In genomic region chr19:44745386-44745831, GRCh38 we compare ENCODE assay signal across 9 cellular contexts. TPM values are rescaled to one million over a fixed set of nuclear protein-coding genes. Genes with fewer than 3 reads are reported as not detected.
DNase-seq lines count a peak whose midpoint lies in the region; ATAC-seq, FAIRE-seq and TF ChIP-seq lines count a peak whose summit lies in the region.
"Had no signal": no experiment of that assay in that cellular context is flagged by ENCODE, and none has a peak within 500 bp of the region (broad histone marks: within the 10 kb centered on the region; RNA-seq: fewer than 3 reads in every experiment).

No MANE protein-coding gene starts in this region.

- H3K27ac ChIP-seq in body of pancreas (peak overlapping the region; percentile 7 to 98 (median 94)), lower lobe of right lung (peak overlapping the region; percentile 79)

- no peak for TF ChIP-seq POLR2A in body of pancreas (IDR thresholded peaks at IDR 0.05)

- intact Hi-C loops in body of pancreas (cut with DNase I) = no loop called here
- intact Hi-C loops in lower lobe of right lung (cut with DNase I) = no loop called here

- peak overlapping the region; percentile 44 for H3K27ac Mint-ChIP-seq in activated T-cell treated with anti-CD3 and anti-CD28 coated beads, Interleukin-2, amount 50 U/mL, for 72 hours

- H3K4me3 ChIP-seq in body of pancreas = no peak overlapping the region
- H3K4me3 ChIP-seq in lower lobe of right lung = no peak overlapping the region

- H3K36me3 Mint-ChIP-seq in activated T-cell treated with anti-CD3 and anti-CD28 coated beads, Interleukin-2, amount 50 U/mL, for 72 hours (ENCODE audit: insufficient read depth in 2 of 2) = peaks cover 14% of the 10 kb centered on the region in 2 donors
- peaks cover 1% of the 10 kb centered on the region for H3K36me3 Mint-ChIP-seq in activated T-cell treated with anti-CD3 and anti-CD28 coated beads, Interleukin-2, amount 50 U/mL, for 4 hours (ENCODE audit: insufficient read depth)

- H3K9me3 Mint-ChIP-seq in activated T-cell treated with anti-CD3 and anti-CD28 coated beads, Interleukin-2, amount 50 U/mL, for 72 hours = no peaks in the 10 kb centered on the region
- no peaks in the 10 kb centered on the region for H3K9me3 Mint-ChIP-seq in activated T-cell treated with anti-CD3 and anti-CD28 coated beads, Interleukin-2, amount 50 U/mL, for 4 hours
- H3K9me3 Mint-ChIP-seq: neural crest cell had no signal

- peaks cover 58% of the 10 kb centered on the region for H3K4me1 Mint-ChIP-seq in activated T-cell treated with anti-CD3 and anti-CD28 coated beads, Interleukin-2, amount 50 U/mL, for 72 hours (ENCODE audit: low read depth)
- H3K4me1 Mint-ChIP-seq in activated T-cell treated with anti-CD3 and anti-CD28 coated beads, Interleukin-2, amount 50 U/mL, for 4 hours (ENCODE audit: low read depth) = peaks cover 39% of the 10 kb centered on the region

- TF ChIP-seq CTCF in body of pancreas (IDR thresholded peaks at IDR 0.05) (no peak), lower lobe of right lung (IDR thresholded peaks at IDR 0.05) (no peak)

- H3K27me3 Mint-ChIP-seq in activated T-cell treated with anti-CD3 and anti-CD28 coated beads, Interleukin-2, amount 50 U/mL, for 72 hours (ENCODE audit: low read depth) = peaks cover 9% of the 10 kb centered on the region
- no peaks in the 10 kb centered on the region for H3K27me3 Mint-ChIP-seq in activated T-cell treated with anti-CD3 and anti-CD28 coated beads, Interleukin-2, amount 50 U/mL, for 4 hours (ENCODE audit: low read depth)

- H3K27me3 ChIP-seq in body of pancreas (no peaks in the 10 kb centered on the region), lower lobe of right lung (ENCODE audit: low read depth) (no peaks in the 10 kb centered on the region)

- no peak for FAIRE-seq in urothelium cell line (lab: Jason Lieb, UNC)

- 52 to 69% methylated on average over 9 of the region's 9 CpGs for WGBS in body of pancreas, 2 donors

- peak overlapping the region in 1 of 2 donors; percentile 5 for H3K4me3 Mint-ChIP-seq in activated T-cell treated with anti-CD3 and anti-CD28 coated beads, Interleukin-2, amount 50 U/mL, for 72 hours
- H3K4me3 Mint-ChIP-seq in activated T-cell treated with anti-CD3 and anti-CD28 coated beads, Interleukin-2, amount 50 U/mL, for 4 hours = no peak overlapping the region

- H3K4me1 ChIP-seq in body of pancreas = peaks cover 79% of the 10 kb centered on the region
- peaks cover 85% of the 10 kb centered on the region for H3K4me1 ChIP-seq in lower lobe of right lung

- no peak for ATAC-seq in activated T-cell treated with anti-CD3 and anti-CD28 coated beads, Interleukin-2, amount 50 U/mL, for 72 hours (replicated peaks in 1 of 2)
- ATAC-seq in body of pancreas = no peak
- ATAC-seq in lower lobe of right lung = peak; percentile 2 to 16
- ATAC-seq in GM21423 (IDR thresholded peaks at IDR 0.05; ENCODE audit: unreplicated experiment) = no peak
- ATAC-seq in activated T-cell treated with anti-CD3 and anti-CD28 coated beads, Interleukin-2, amount 50 U/mL, for 4 hours = no peak

- no peak for DNase-seq in activated T-cell treated with anti-CD3 and anti-CD28 coated beads, Interleukin-2, amount 50 U/mL, for 72 hours
- DNase-seq in activated T-cell treated with anti-CD3 and anti-CD28 coated beads, Interleukin-2, amount 50 U/mL, for 48 hours = no peak
- DNase-seq in body of pancreas = peak in 3 of 4 donors; percentile 38 to 64 (median 42)
- no peak for DNase-seq in lower lobe of right lung
- DNase-seq in urothelium cell line (ENCODE audit: low spot score) = peak; percentile 58
- DNase-seq in activated T-cell treated with anti-CD3 and anti-CD28 coated beads, Interleukin-2, amount 50 U/mL, for 4 hours = no peak
- no peak for DNase-seq in NK-92 (lab: John Stamatoyannopoulos, UW; ENCODE audit: unreplicated experiment)

- H3K36me3 ChIP-seq in body of pancreas (replicated peaks in 1 of 2; ENCODE audit: insufficient read depth in 1 of 2, low read depth in 2 of 2) = no peaks in the 10 kb centered on the region
- no peaks in the 10 kb centered on the region for H3K36me3 ChIP-seq in lower lobe of right lung

- H3K9me3 ChIP-seq in body of pancreas (no peaks in the 10 kb centered on the region), lower lobe of right lung (no peaks in the 10 kb centered on the region)

RNA-seq across cellular contexts. Expression of gene BCL3, which starts 3.1 kb away (rescaled TPM):
- 100 to 1,000 TPM; 192 to 208 TPM for total RNA-seq in activated T-cell treated with anti-CD3 and anti-CD28 coated beads, Interleukin-2, amount 50 U/mL, for 72 hours
- total RNA-seq in body of pancreas (10 to 100 TPM; 26.2 to 72.5 TPM), lower lobe of right lung (41.0 TPM)
- total RNA-seq in activated T-cell treated with anti-CD3 and anti-CD28 coated beads, Interleukin-2, amount 50 U/mL, for 4 hours = 10 to 100 TPM; 27.9 to 35.3 (median 34.6) TPM

RNA-seq across cellular contexts. Expression of gene CBLC, which starts 32.3 kb away (rescaled TPM):
- total RNA-seq in activated T-cell treated with anti-CD3 and anti-CD28 coated beads, Interleukin-2, amount 50 U/mL, for 72 hours = not detected
- total RNA-seq in body of pancreas = 10 to 100 TPM; 18.5 to 23.6 TPM
- 2.3 TPM for total RNA-seq in lower lobe of right lung
- total RNA-seq in activated T-cell treated with anti-CD3 and anti-CD28 coated beads, Interleukin-2, amount 50 U/mL, for 4 hours = under 1 TPM in 1 of 3 donors, not detected in 2; 0.23 TPM
- total RNA-seq: neural crest cell had no signal

RNA-seq across cellular contexts. Expression of gene CEACAM16, which starts 46.5 kb away (rescaled TPM):
- total RNA-seq in activated T-cell treated with anti-CD3 and anti-CD28 coated beads, Interleukin-2, amount 50 U/mL, for 72 hours = not detected
- 1 to 10 TPM in 1 of 2 donors, under 1 TPM in 1; 0.33 to 1.3 TPM for total RNA-seq in body of pancreas
- not detected for total RNA-seq in lower lobe of right lung
- total RNA-seq in activated T-cell treated with anti-CD3 and anti-CD28 coated beads, Interleukin-2, amount 50 U/mL, for 4 hours = not detected
- total RNA-seq: neural crest cell had no signal

Comparison
In these comparisons a context has a peak if more than half of its experiments do, and no peak if none do; other contexts are left out.
1. ATAC-seq: peak in lower lobe of right lung (2 of 2); none in activated T-cell treated with anti-CD3 and anti-CD28 coated beads, Interleukin-2, amount 50 U/mL, for 72 hours (0 of 2), body of pancreas (single experiment), GM21423 (single experiment) and activated T-cell treated with anti-CD3 and anti-CD28 coated beads, Interleukin-2, amount 50 U/mL, for 4 hours (0 of 2).
2. DNase-seq: peak in body of pancreas (3 of 4) and urothelium cell line (single experiment); none in activated T-cell treated with anti-CD3 and anti-CD28 coated beads, Interleukin-2, amount 50 U/mL, for 72 hours (0 of 2), activated T-cell treated with anti-CD3 and anti-CD28 coated beads, Interleukin-2, amount 50 U/mL, for 48 hours (0 of 2), lower lobe of right lung (single experiment), activated T-cell treated with anti-CD3 and anti-CD28 coated beads, Interleukin-2, amount 50 U/mL, for 4 hours (single experiment) and NK-92 (single experiment).